In genomic region chr12:88544991-88545684, GRCh38 we compare ENCODE assay signal across 28 cellular contexts. TPM values are rescaled to one million over a fixed set of nuclear protein-coding genes. Genes with fewer than 3 reads are reported as not detected.
DNase-seq lines count a peak whose midpoint lies in the region; ATAC-seq and TF ChIP-seq lines count a peak whose summit lies in the region.
"Had no signal": no experiment of that assay in that cellular context is flagged by ENCODE, and none has a peak within 500 bp of the region (broad histone marks: within the 10 kb centered on the region; RNA-seq: fewer than 3 reads in every experiment).

No MANE protein-coding gene starts in this region.

- no peak for TF ChIP-seq POLR2A in adrenal gland (IDR thresholded peaks at IDR 0.05)

- CTCF ChIA-PET in HEK293 (lab: Yijun Ruan, JAX), result interaction anchor here (0.6 kb wide), 1 partner anchor 52 kb away, joined by 8 read pairs; no protein-coding TSS in a partner anchor
- CTCF ChIA-PET in WTC11 (lab: Charles Lee), result no interaction called here

- DNase-seq in AG10803 (ENCODE audit: low read depth) (peak; percentile 83), WTC11 (ENCODE audit: low spot score) (no peak), foreskin fibroblast (peak; percentile 87 to 92), NCI-H510A (lab: John Stamatoyannopoulos, UW) (no peak), cerebellar nuclear complex (lab: John Stamatoyannopoulos, UW) (no peak), adrenal gland (no peak)
- DNase-seq: activated CD4-positive, alpha-beta T cell treated with anti-CD3 and anti-CD28 coated beads, Interleukin-2, amount 50 U/mL, for 4 hours; activated CD8-positive, alpha-beta memory T cell treated with anti-CD3 and anti-CD28 coated beads, Interleukin-2, amount 50 U/mL, for 4 hours; activated naive CD8-positive, alpha-beta T cell treated with anti-CD3 and anti-CD28 coated beads, Interleukin-2, amount 10 ng/mL, durations not matched to agents 7 days and 5 days; cortex of kidney; DMS 273 treated with DMSO at 0.1 percent for 48 hours; heart right ventricle; Karpas-422; midbrain; NCI-H187; SJCRH30; substantia nigra; WERI-Rb-1 had no signal

- H3K36me3 ChIP-seq in HEK293 (ENCODE audit: control insufficient read depth in 2 of 2, insufficient read depth in 1 of 2, low read length in 2 of 2) (peaks cover 4 to 16% of the 10 kb centered on the region in 2 experiments; a peak in 2 of 3 replicates), adrenal gland (replicated peaks in 1 of 2) (no peaks in the 10 kb centered on the region)
- H3K36me3 ChIP-seq: WERI-Rb-1 had no signal

- intact Hi-C loops in adrenal gland (cut with DNase I), result no loop called here

- H3K27ac Mint-ChIP-seq in WTC11, result peak overlapping the region; percentile 15
- H3K27ac Mint-ChIP-seq: activated naive CD8-positive, alpha-beta T cell treated with anti-CD3 and anti-CD28 coated beads, Interleukin-2, amount 10 ng/mL, durations not matched to agents 7 days and 5 days; CD14-positive monocyte; nephron; T-helper 1 cell treated with Interleukin-12 subunit alpha and Interleukin-12 subunit beta and Interleukin-4 antibody, amounts not matched to agents 30 μg/mL and 1 μg/mL, for 36 hours had no signal

- POLR2A ChIA-PET in HEK293 (lab: Yijun Ruan, JAX), result no interaction called here
- POLR2A ChIA-PET in WTC11 (lab: Charles Lee), result no interaction called here

- TF ChIP-seq CTCF in AG10803 (conservative IDR thresholded peaks at IDR 0.05; ENCODE audit: low read length), result no peak
- TF ChIP-seq CTCF in HEK293 (tag by site-specific recombination; IDR thresholded peaks at IDR 0.05), result no peak
- TF ChIP-seq CTCF in WTC11 (IDR thresholded peaks at IDR 0.05), result no peak
- no peak for TF ChIP-seq CTCF in foreskin fibroblast (IDR thresholded peaks at IDR 0.05; ENCODE audit: low read depth, low read length)
- TF ChIP-seq CTCF in adrenal gland (IDR thresholded peaks at IDR 0.05), result no peak

- no peak overlapping the region for H3K27ac ChIP-seq in HEK293 (ENCODE audit: extremely low read depth, low read depth, low read length)
- H3K27ac ChIP-seq in adrenal gland, result no peak overlapping the region
- H3K27ac ChIP-seq: heart right ventricle, parathyroid adenoma, SJCRH30, WERI-Rb-1 had no signal

- no peaks in the 10 kb centered on the region for H3K9me3 ChIP-seq in HEK293 (ENCODE audit: control insufficient read depth, insufficient read depth, low read depth, low read length)
- no peaks in the 10 kb centered on the region for H3K9me3 ChIP-seq in adrenal gland (replicated peaks in 1 of 3)
- H3K9me3 ChIP-seq: heart right ventricle, SJCRH30 had no signal

- H3K9me3 Mint-ChIP-seq in WTC11, result peaks cover 7% of the 10 kb centered on the region
- H3K9me3 Mint-ChIP-seq: activated naive CD8-positive, alpha-beta T cell treated with anti-CD3 and anti-CD28 coated beads, Interleukin-2, amount 10 ng/mL, durations not matched to agents 7 days and 5 days; nephron; T-helper 1 cell treated with Interleukin-12 subunit alpha and Interleukin-12 subunit beta and Interleukin-4 antibody, amounts not matched to agents 30 μg/mL and 1 μg/mL, for 36 hours had no signal

- H3K4me1 Mint-ChIP-seq in WTC11, result peaks cover 16% of the 10 kb centered on the region
- H3K4me1 Mint-ChIP-seq: activated naive CD8-positive, alpha-beta T cell treated with anti-CD3 and anti-CD28 coated beads, Interleukin-2, amount 10 ng/mL, durations not matched to agents 7 days and 5 days; CD14-positive monocyte had no signal

- H3K36me3 Mint-ChIP-seq in WTC11, result peaks cover 10% of the 10 kb centered on the region
- H3K36me3 Mint-ChIP-seq: activated naive CD8-positive, alpha-beta T cell treated with anti-CD3 and anti-CD28 coated beads, Interleukin-2, amount 10 ng/mL, durations not matched to agents 7 days and 5 days; CD14-positive monocyte had no signal

- H3K4me1 ChIP-seq in HEK293 (ENCODE audit: control insufficient read depth, insufficient read depth, low read length), result no peaks in the 10 kb centered on the region
- H3K4me1 ChIP-seq in adrenal gland (replicated peaks in 1 of 2), result peaks cover 0 to 8% of the 10 kb centered on the region in 2 donors
- H3K4me1 ChIP-seq: parathyroid adenoma had no signal

- H3K27me3 Mint-ChIP-seq in WTC11 (ENCODE audit: low read depth), result no peaks in the 10 kb centered on the region
- H3K27me3 Mint-ChIP-seq: activated naive CD8-positive, alpha-beta T cell treated with anti-CD3 and anti-CD28 coated beads, Interleukin-2, amount 10 ng/mL, durations not matched to agents 7 days and 5 days; brain had no signal

- H3K4me3 ChIP-seq in AG10803 (ENCODE audit: low read length), result no peak overlapping the region
- no peak overlapping the region for H3K4me3 ChIP-seq in HEK293 (ENCODE audit: low read depth, low read length)
- H3K4me3 ChIP-seq in foreskin fibroblast (ENCODE audit: low read depth in 1 of 2, low read length in 2 of 2), result no peak overlapping the region
- H3K4me3 ChIP-seq in adrenal gland, result no peak overlapping the region
- H3K4me3 ChIP-seq: heart right ventricle, SJCRH30 had no signal

- WGBS in adrenal gland, 4 donors, result 89 to 93% (median 92%) methylated on average over 6 of the region's 6 CpGs

- H3K27me3 ChIP-seq in adrenal gland, result no peaks in the 10 kb centered on the region
- H3K27me3 ChIP-seq: heart right ventricle, SJCRH30 had no signal

- H3K4me3 Mint-ChIP-seq in WTC11, result no peak overlapping the region
- H3K4me3 Mint-ChIP-seq: activated naive CD8-positive, alpha-beta T cell treated with anti-CD3 and anti-CD28 coated beads, Interleukin-2, amount 10 ng/mL, durations not matched to agents 7 days and 5 days; brain; CD14-positive monocyte; nephron; T-helper 1 cell treated with Interleukin-12 subunit alpha and Interleukin-12 subunit beta and Interleukin-4 antibody, amounts not matched to agents 30 μg/mL and 1 μg/mL, for 36 hours had no signal

- ATAC-seq in WTC11, result no peak
- ATAC-seq in HG03571 (IDR thresholded peaks at IDR 0.05; ENCODE audit: unreplicated experiment), result no peak
- ATAC-seq: heart right ventricle, left lobe of liver, Panc1, sciatic nerve had no signal

TF ChIP-seq in HEK293, 187 proteins besides CTCF, POLR2A, EP300 and RAD21 (continues in another document):
- TF ChIP-seq ZNF529 (tag by site-specific recombination; IDR thresholded peaks at IDR 0.05; ENCODE audit: insufficient replicate concordance) (no peak), KLF10 (tag by site-specific recombination; IDR thresholded peaks at IDR 0.05) (no peak), ZNF677 (tag by site-specific recombination; IDR thresholded peaks at IDR 0.05) (no peak)
- TF ChIP-seq, protein P1, sequence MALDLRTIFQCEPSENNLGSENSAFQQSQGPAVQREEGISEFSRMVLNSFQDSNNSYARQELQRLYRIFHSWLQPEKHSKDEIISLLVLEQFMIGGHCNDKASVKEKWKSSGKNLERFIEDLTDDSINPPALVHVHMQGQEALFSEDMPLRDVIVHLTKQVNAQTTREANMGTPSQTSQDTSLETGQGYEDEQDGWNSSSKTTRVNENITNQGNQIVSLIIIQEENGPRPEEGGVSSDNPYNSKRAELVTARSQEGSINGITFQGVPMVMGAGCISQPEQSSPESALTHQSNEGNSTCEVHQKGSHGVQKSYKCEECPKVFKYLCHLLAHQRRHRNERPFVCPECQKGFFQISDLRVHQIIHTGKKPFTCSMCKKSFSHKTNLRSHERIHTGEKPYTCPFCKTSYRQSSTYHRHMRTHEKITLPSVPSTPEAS (tag by site-specific recombination; IDR thresholded peaks at IDR 0.05), result no peak

TF ChIP-seq in WTC11, 78 proteins besides CTCF, POLR2A, EP300 and RAD21 (continues in another document):
- TF ChIP-seq SMAD4 (CRISPR knock-in tag; IDR thresholded peaks at IDR 0.05) (no peak), ZNF121 (CRISPR knock-in tag; IDR thresholded peaks at IDR 0.05) (no peak), GTF2I (CRISPR knock-in tag; conservative IDR thresholded peaks at IDR 0.05) (no peak), JAZF1 (CRISPR knock-in tag; IDR thresholded peaks at IDR 0.05) (no peak), MAX (CRISPR knock-in tag; IDR thresholded peaks at IDR 0.05) (no peak), SP1 (CRISPR knock-in tag; conservative IDR thresholded peaks at IDR 0.05) (no peak), MXD4 (CRISPR knock-in tag; IDR thresholded peaks at IDR 0.05; ENCODE audit: borderline replicate concordance) (no peak)
- TF ChIP-seq, protein P2, sequence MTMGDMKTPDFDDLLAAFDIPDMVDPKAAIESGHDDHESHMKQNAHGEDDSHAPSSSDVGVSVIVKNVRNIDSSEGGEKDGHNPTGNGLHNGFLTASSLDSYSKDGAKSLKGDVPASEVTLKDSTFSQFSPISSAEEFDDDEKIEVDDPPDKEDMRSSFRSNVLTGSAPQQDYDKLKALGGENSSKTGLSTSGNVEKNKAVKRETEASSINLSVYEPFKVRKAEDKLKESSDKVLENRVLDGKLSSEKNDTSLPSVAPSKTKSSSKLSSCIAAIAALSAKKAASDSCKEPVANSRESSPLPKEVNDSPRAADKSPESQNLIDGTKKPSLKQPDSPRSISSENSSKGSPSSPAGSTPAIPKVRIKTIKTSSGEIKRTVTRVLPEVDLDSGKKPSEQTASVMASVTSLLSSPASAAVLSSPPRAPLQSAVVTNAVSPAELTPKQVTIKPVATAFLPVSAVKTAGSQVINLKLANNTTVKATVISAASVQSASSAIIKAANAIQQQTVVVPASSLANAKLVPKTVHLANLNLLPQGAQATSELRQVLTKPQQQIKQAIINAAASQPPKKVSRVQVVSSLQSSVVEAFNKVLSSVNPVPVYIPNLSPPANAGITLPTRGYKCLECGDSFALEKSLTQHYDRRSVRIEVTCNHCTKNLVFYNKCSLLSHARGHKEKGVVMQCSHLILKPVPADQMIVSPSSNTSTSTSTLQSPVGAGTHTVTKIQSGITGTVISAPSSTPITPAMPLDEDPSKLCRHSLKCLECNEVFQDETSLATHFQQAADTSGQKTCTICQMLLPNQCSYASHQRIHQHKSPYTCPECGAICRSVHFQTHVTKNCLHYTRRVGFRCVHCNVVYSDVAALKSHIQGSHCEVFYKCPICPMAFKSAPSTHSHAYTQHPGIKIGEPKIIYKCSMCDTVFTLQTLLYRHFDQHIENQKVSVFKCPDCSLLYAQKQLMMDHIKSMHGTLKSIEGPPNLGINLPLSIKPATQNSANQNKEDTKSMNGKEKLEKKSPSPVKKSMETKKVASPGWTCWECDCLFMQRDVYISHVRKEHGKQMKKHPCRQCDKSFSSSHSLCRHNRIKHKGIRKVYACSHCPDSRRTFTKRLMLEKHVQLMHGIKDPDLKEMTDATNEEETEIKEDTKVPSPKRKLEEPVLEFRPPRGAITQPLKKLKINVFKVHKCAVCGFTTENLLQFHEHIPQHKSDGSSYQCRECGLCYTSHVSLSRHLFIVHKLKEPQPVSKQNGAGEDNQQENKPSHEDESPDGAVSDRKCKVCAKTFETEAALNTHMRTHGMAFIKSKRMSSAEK (CRISPR knock-in tag; IDR thresholded peaks at IDR 0.05; ENCODE audit: borderline replicate concordance), result no peak

RNA-seq across cellular contexts. Expression of gene KITLG, which starts 35.1 kb away (rescaled TPM):
- 8.1 to 12.5 TPM (median 8.9 TPM) in 3 replicates for total RNA-seq in WTC11 (2021)
- total RNA-seq in adrenal gland, result 10 to 100 TPM in 5 of 8 donors, 1 to 10 TPM in 3; 3.9 to 22.7 (median 10.6) TPM
- polyA plus RNA-seq in adrenal gland, result 1 to 10 TPM; 1.9 to 5.2 (median 2.7) TPM

Comparison
In these comparisons a context has a peak if more than half of its experiments do, and no peak if none do; other contexts are left out.
1. DNase-seq: peak in AG10803 (single experiment) and foreskin fibroblast (2 of 2); none in WTC11 (single experiment), NCI-H510A (single experiment), cerebellar nuclear complex (0 of 2) and adrenal gland (0 of 7).